Comparison of ENCODE assay signal across 17 cellular contexts in genomic region chrX:111372065-111372464, GRCh38. TPM values are rescaled to one million over a fixed set of nuclear protein-coding genes. Genes with fewer than 3 reads are reported as not detected.
A peak's percentile ranks its signal among the peaks of the same experiment; 100 is the strongest.
DNase-seq lines count a peak whose midpoint lies in the region; ATAC-seq lines count a peak whose summit lies in the region.
"Had no signal": no experiment of that assay in that cellular context is flagged by ENCODE, and none has a peak within 500 bp of the region (broad histone marks: within the 10 kb centered on the region; RNA-seq: fewer than 3 reads in every experiment).

No MANE protein-coding gene starts in this region.

- no peak overlapping the region for H4K8ac ChIP-seq in trophoblast cell (ENCODE audit: low read depth, low read length)

- H2BK5ac ChIP-seq in trophoblast cell (ENCODE audit: low read depth, low read length, poor library complexity), result no peak overlapping the region

- no peaks in the 10 kb centered on the region for H3K79me1 ChIP-seq in trophoblast cell (ENCODE audit: low read length)

- no peaks in the 10 kb centered on the region for H3K4me1 ChIP-seq in trophoblast cell (ENCODE audit: control insufficient read depth in 1 of 2, insufficient read depth in 2 of 2, low read length in 2 of 2)

- no peaks in the 10 kb centered on the region for H3K27me3 ChIP-seq in trophoblast cell (ENCODE audit: insufficient read depth, low read length)

- WGBS in trophoblast cell (ENCODE audit: extremely low coverage, insufficient coverage, insufficient read length), result no CpG with 5 or more reads among the region's 5 CpGs

- H3K4ac ChIP-seq in trophoblast cell (ENCODE audit: low read depth, low read length), result no peak overlapping the region

- H3K27ac ChIP-seq in trophoblast cell (ENCODE audit: low read depth, low read length), result no peak overlapping the region
- H3K27ac ChIP-seq: RWPE1 had no signal

- H2AFZ ChIP-seq in trophoblast cell (ENCODE audit: insufficient read depth, low read length, poor library complexity), result no peak overlapping the region

- no peak overlapping the region for H3K23ac ChIP-seq in trophoblast cell (ENCODE audit: low read length)

- H3K18ac ChIP-seq in trophoblast cell (ENCODE audit: low read length), result no peak overlapping the region

- H2BK120ac ChIP-seq in trophoblast cell (ENCODE audit: insufficient read depth, low read length, poor library complexity), result no peak overlapping the region

- no peak overlapping the region for H2BK12ac ChIP-seq in trophoblast cell (ENCODE audit: low read length)

- no peak overlapping the region for H4K12ac ChIP-seq in trophoblast cell (ENCODE audit: low read depth, low read length)

- no peak overlapping the region for H3K9ac ChIP-seq in trophoblast cell (ENCODE audit: low read length)

- H4K91ac ChIP-seq in trophoblast cell (ENCODE audit: low read depth, low read length), result no peak overlapping the region

- no peaks in the 10 kb centered on the region for H3K36me3 ChIP-seq in trophoblast cell (ENCODE audit: control insufficient read depth in 1 of 2, insufficient read depth in 2 of 2, low read length in 2 of 2)

- H3K79me2 ChIP-seq in trophoblast cell (ENCODE audit: control insufficient read depth, insufficient read depth, low read length, poor library complexity), result no peaks in the 10 kb centered on the region

- H2AK5ac ChIP-seq in trophoblast cell (ENCODE audit: low read length), result no peak overlapping the region

- no peaks in the 10 kb centered on the region for H3K9me3 ChIP-seq in trophoblast cell (ENCODE audit: insufficient read depth, low read depth, low read length)

- H3K4me3 ChIP-seq in trophoblast cell (ENCODE audit: low read depth, low read length), result no peak overlapping the region

- H3K4me2 ChIP-seq in trophoblast cell (ENCODE audit: low read length), result no peak overlapping the region

- no peak overlapping the region for H3K14ac ChIP-seq in trophoblast cell (ENCODE audit: low read length)

- peak; percentile 6 for DNase-seq in NCI-H2107 treated with DMSO at 0.1 percent for 48 hours (lab: John Stamatoyannopoulos, UW; ENCODE audit: unreplicated experiment)
- no peak for DNase-seq in NCI-H2107 (lab: John Stamatoyannopoulos, UW)
- peak; percentile 45 for DNase-seq in NCI-H146 (lab: John Stamatoyannopoulos, UW)
- DNase-seq in NCI-H774 (lab: John Stamatoyannopoulos, UW), result peak; percentile 2
- peak; percentile 15 to 56 for DNase-seq in trophoblast cell
- DNase-seq in NOMO-1 treated with dmso at 0.1 percent for 144 hours (lab: John Stamatoyannopoulos, UW; ENCODE audit: unreplicated experiment), result no peak
- no peak for DNase-seq in ureter (ENCODE audit: low spot score)
- DNase-seq: 8988T; CD8-positive, alpha-beta memory T cell; NCI-H187; NCI-H510A treated with DMSO at 0.1 percent for 48 hours; T-helper 1 cell had no signal

- no peak for ATAC-seq in GM19463 (IDR thresholded peaks at IDR 0.05; ENCODE audit: unreplicated experiment)

RNA-seq across cellular contexts. Expression of gene DCX, which starts 39.9 kb away (rescaled TPM):
- polyA plus RNA-seq in trophoblast cell (2013), result 0.29 and 0.31 TPM in 2 replicates
- not detected for total RNA-seq in ureter
- total RNA-seq: CD8-positive, alpha-beta memory T cell; Daoy; SK-MEL-5 had no signal
- polyA plus RNA-seq: BJ; CD8-positive, alpha-beta memory T cell had no signal

Comparison
In these comparisons a context has a peak if more than half of its experiments do, and no peak if none do; other contexts are left out.
1. DNase-seq: peak in NCI-H2107 treated with DMSO at 0.1 percent for 48 hours (single experiment), NCI-H146 (single experiment), NCI-H774 (single experiment) and trophoblast cell (2 of 2); none in NCI-H2107 (single experiment), NOMO-1 treated with dmso at 0.1 percent for 144 hours (single experiment) and ureter (single experiment).